13 cellular contexts compared by ENCODE assay signal in genomic region chr9:77747163-77747562, GRCh38.
"Had no signal": no experiment of that assay in that cellular context is flagged by ENCODE, and none has a peak within 500 bp of the region (broad histone marks: within the 10 kb centered on the region; RNA-seq: fewer than 3 reads in every experiment).

No MANE protein-coding gene starts in this region.

- ATAC-seq: gastrocnemius medialis, heart right ventricle had no signal

- H3K9me3 ChIP-seq: gastrocnemius medialis, left ventricle myocardium inferior, sigmoid colon, SJSA1, testis had no signal

- H3K27me3 ChIP-seq: gastrocnemius medialis, heart right ventricle, sigmoid colon, SJSA1, testis had no signal

- DNase-seq: activated CD4-positive, alpha-beta T cell treated with anti-CD3 and anti-CD28 coated beads, Interleukin-2, amount 50 U/mL, for 1 hour; caudate nucleus; effector CD4-positive, alpha-beta T cell; gastrocnemius medialis; heart right ventricle; left ventricle myocardium inferior; mesenchymal stem cell; sigmoid colon; stimulated activated CD4-positive, alpha-beta T cell treated with anti-CD3 and anti-CD28 coated beads, Interleukin-2, amount 100 ng/mL, for 48 hours; stimulated activated naive CD4-positive, alpha-beta T cell treated with Interleukin-2 at 50 U/mL for 16 hours; testis had no signal

- H3K27ac ChIP-seq: coronary artery, gastrocnemius medialis, heart right ventricle, left ventricle myocardium inferior, SJSA1, testis had no signal
